In the genomic region with DNA sequence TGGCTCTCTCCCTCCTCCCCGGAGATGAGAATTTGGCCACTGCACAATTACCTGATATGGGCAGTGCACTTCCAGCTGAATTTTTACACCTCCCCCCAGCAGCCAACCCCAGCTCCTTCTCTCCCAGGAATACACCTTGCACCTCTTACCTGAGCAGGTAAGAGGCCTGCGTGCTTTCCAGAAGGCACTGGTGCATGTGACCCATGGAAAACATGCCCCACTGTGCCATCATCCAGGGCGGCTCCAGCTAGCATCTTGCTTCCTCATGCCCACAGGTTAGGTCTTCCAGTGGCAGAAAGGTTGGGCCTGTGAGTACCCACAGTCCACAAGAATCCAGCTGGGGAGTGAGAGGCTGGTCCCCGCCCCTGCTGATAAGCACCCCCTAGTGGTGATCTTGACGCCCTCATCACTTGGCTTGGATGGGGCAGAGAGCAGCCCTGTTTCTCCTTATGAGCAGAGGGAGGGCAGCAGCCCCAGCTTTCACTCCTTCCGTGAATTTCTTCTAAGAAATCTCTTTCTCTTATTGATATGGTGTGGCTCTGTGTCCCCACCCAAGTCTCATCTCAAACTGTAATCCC, we compare ENCODE assay signal across 8 cellular contexts. TPM values are rescaled to one million over a fixed set of nuclear protein-coding genes. Genes with fewer than 3 reads are reported as not detected.
DNase-seq lines count a peak whose midpoint lies in the region; TF ChIP-seq lines count a peak whose summit lies in the region.

No MANE protein-coding gene starts in this region.

- no peak overlapping the region for H3K4me3 ChIP-seq in epithelial cell of esophagus (ENCODE audit: low read length)
- H3K4me3 ChIP-seq in esophagus squamous epithelium: no peak overlapping the region

- peak; percentile 54 for DNase-seq in GM13976 (ENCODE audit: low spot score)
- peak; percentile 3 for DNase-seq in HT1080 (ENCODE audit: low read depth)
- peak; percentile 24 for DNase-seq in activated CD4-positive, alpha-beta T cell treated with anti-CD3 and anti-CD28 coated beads for 1 hour
- DNase-seq in epithelial cell of esophagus (ENCODE audit: low read depth): peak; percentile 33
- DNase-seq in stimulated activated CD4-positive, alpha-beta T cell treated with anti-CD3 and anti-CD28 coated beads, Interleukin-2, amount 100 ng/mL, for 24 hours: peak; percentile 35 to 49
- no peak for DNase-seq in NCI-H2081 treated with DMSO at 0.1 percent for 48 hours (lab: John Stamatoyannopoulos, UW)
- DNase-seq in esophagus squamous epithelium (lab: John Stamatoyannopoulos, UW): no peak
- DNase-seq in pons (ENCODE audit: low spot score): no peak

- 51 to 76% methylated on average over 3 to 4 of the region's 6 CpGs for WGBS in esophagus squamous epithelium, 2 donors

- no peaks in the 10 kb centered on the region for H3K9me3 ChIP-seq in esophagus squamous epithelium

- no peak overlapping the region for H3K27ac ChIP-seq in esophagus squamous epithelium

- in situ Hi-C loops in GM13976 (cut with MboI; ENCODE audit: low sequenced_read_pairs, unreplicated experiment): no loop called here

- intact Hi-C loops in esophagus squamous epithelium (cut with DNase I): no loop called here

- TF ChIP-seq CTCF in GM13976 (IDR thresholded peaks at IDR 0.05; ENCODE audit: borderline replicate concordance, control extremely low read depth, extremely low read depth, insufficient read depth, missing control alignments) (peak; percentile 46), epithelial cell of esophagus (IDR thresholded peaks at IDR 0.05; ENCODE audit: insufficient read depth, low read depth, low read length, missing control alignments) (peak; percentile 20), esophagus squamous epithelium (IDR thresholded peaks at IDR 0.05) (peak in 3 of 6 experiments; percentile 12 to 48 (median 15))

- H3K36me3 ChIP-seq in esophagus squamous epithelium: no peaks in the 10 kb centered on the region

- peaks cover 0 to 21% (median 0%) of the 10 kb centered on the region in 3 donors for H3K4me1 ChIP-seq in esophagus squamous epithelium

- no peak for TF ChIP-seq POLR2A in esophagus squamous epithelium (IDR thresholded peaks at IDR 0.05)

- no peaks in the 10 kb centered on the region for H3K27me3 ChIP-seq in esophagus squamous epithelium

RNA-seq across cellular contexts. Expression of gene EDARADD, which starts 57.8 kb away (rescaled TPM):
- 3.7 and 3.8 TPM in 2 replicates for total RNA-seq in HT1080 (2014; rRNA removed; shearing (Covaris generic))
- polyA plus RNA-seq in HT1080 (2015; cell fraction: cytosol; rRNA removed): 0.33 and 0.63 TPM in 2 replicates
- 0.11 and 0.60 TPM in 2 replicates for polyA plus RNA-seq in HT1080 (2015; cell fraction: nucleus; rRNA removed)
- total RNA-seq in esophagus squamous epithelium: 1 to 10 TPM; 4.6 to 9.6 (median 5.5) TPM

Comparison
In these comparisons a context has a peak if more than half of its experiments do, and no peak if none do; other contexts are left out.
1. DNase-seq: peak in GM13976 (single experiment), HT1080 (single experiment), activated CD4-positive, alpha-beta T cell treated with anti-CD3 and anti-CD28 coated beads for 1 hour (single experiment), epithelial cell of esophagus (single experiment) and stimulated activated CD4-positive, alpha-beta T cell treated with anti-CD3 and anti-CD28 coated beads, Interleukin-2, amount 100 ng/mL, for 24 hours (2 of 2); none in NCI-H2081 treated with DMSO at 0.1 percent for 48 hours (single experiment), esophagus squamous epithelium (single experiment) and pons (single experiment).